In the genomic region with DNA sequence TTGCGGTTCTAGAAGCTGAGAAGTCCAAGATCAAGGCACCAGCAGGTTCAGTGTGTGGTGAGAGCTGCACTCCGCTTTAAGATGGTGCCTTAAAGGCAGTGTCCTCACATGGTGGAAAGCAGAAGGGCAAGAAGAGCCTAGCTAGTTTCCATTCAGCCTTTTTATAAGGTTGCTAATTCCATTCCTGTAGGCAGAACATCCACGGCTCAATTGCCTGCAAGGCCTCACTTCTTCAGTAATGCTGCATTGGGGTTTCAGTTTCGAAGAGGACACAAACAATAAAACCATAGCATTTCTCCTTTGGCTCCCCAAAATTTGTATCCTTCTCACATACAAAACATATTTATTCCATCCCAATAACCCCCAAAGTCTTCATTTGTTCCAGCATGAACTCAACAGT, we compare ENCODE assay signal across 24 cellular contexts.
"Had no signal": no experiment of that assay in that cellular context is flagged by ENCODE, and none has a peak within 500 bp of the region (broad histone marks: within the 10 kb centered on the region; RNA-seq: fewer than 3 reads in every experiment).

No MANE protein-coding gene starts in this region.

- H3K9me3 ChIP-seq: ovary, psoas muscle, stomach, thoracic aorta, thyroid gland, tibial nerve, upper lobe of left lung, vagina had no signal

- DNase-seq: naive thymus-derived CD8-positive, alpha-beta T cell; nephron progenitor cell; occipital lobe; ovary; posterior cingulate gyrus; psoas muscle; small intestine; stimulated activated CD4-positive, alpha-beta T cell treated with anti-CD3 and anti-CD28 coated beads, Interleukin-15, amount 100 ng/mL, for 24 hours; stimulated activated CD4-positive, alpha-beta T cell treated with anti-CD3 and anti-CD28 coated beads, Interleukin-2, amount 100 ng/mL, for 24 hours; stimulated activated CD4-positive, alpha-beta T cell treated with anti-CD3 and anti-CD28 coated beads, Interleukin-2, amount 100 ng/mL, for 48 hours; stimulated activated CD4-positive, alpha-beta T cell treated with anti-CD3 and anti-CD28 coated beads, Interleukin-4, amount 100 ng/mL, for 24 hours; stimulated activated naive B cell treated with anti-CD40 and anti-IgM and Interleukin-4, amounts not matched to agents 10 μg/mL and 1 μg/mL and 100 μg/mL, for 72 hours; stimulated activated naive CD4-positive, alpha-beta T cell treated with Interleukin-2 at 50 U/mL for 16 hours; stomach; thyroid gland; trophoblast cell; upper lobe of left lung had no signal

- ATAC-seq: naive thymus-derived CD8-positive, alpha-beta T cell; natural killer cell treated with Interleukin-12 subunit alpha and Interleukin-12 subunit beta and Interleukin-15 and Interleukin-18, amount 100 ng/mL, for 72 hours; psoas muscle; right cardiac atrium; sciatic nerve had no signal

- H3K27ac ChIP-seq: ovary, parathyroid adenoma, psoas muscle, stomach, thoracic aorta, thyroid gland, tibial nerve, upper lobe of left lung, vagina had no signal

- H3K9ac ChIP-seq: parathyroid adenoma had no signal

- H3K4me3 ChIP-seq: ovary, psoas muscle, stomach, thoracic aorta, thyroid gland, tibial nerve, upper lobe of left lung, vagina had no signal

- H3K36me3 ChIP-seq: ovary, stomach, thoracic aorta, thyroid gland, tibial nerve, upper lobe of left lung, vagina had no signal

- H3K27me3 ChIP-seq: ovary, stomach, thyroid gland, tibial nerve, upper lobe of left lung, vagina had no signal

- H3K79me2 ChIP-seq: parathyroid adenoma had no signal

- H2AFZ ChIP-seq: parathyroid adenoma had no signal

- H3K4me1 ChIP-seq: parathyroid adenoma, psoas muscle, stomach, thyroid gland, tibial nerve, upper lobe of left lung, vagina had no signal
